Comparison of ENCODE assay signal across 8 cellular contexts in genomic region chr10:70758757-70759514, GRCh38. TPM values are rescaled to one million over a fixed set of nuclear protein-coding genes. Genes with fewer than 3 reads are reported as not detected.
DNase-seq lines count a peak whose midpoint lies in the region; ATAC-seq, FAIRE-seq and TF ChIP-seq lines count a peak whose summit lies in the region.

No MANE protein-coding gene starts in this region.

- H3K9me3 ChIP-seq in endothelial cell of umbilical vein (replicated peaks; ENCODE audit: control insufficient read depth, insufficient read depth, low read length), result no peaks in the 10 kb centered on the region

- H3K4me2 ChIP-seq in endothelial cell of umbilical vein (ENCODE audit: insufficient read depth, low read length), result no peak overlapping the region

- H3K27me3 Mint-ChIP-seq in CD14-positive monocyte (ENCODE audit: low read depth in 3 of 3) (peaks cover 0 to 4% (median 2%) of the 10 kb centered on the region in 3 donors), HFFc6 (ENCODE audit: insufficient read depth) (peaks cover 26% of the 10 kb centered on the region)
- peaks cover 9% of the 10 kb centered on the region for H3K27me3 Mint-ChIP-seq in activated CD8-positive, alpha-beta memory T cell treated with anti-CD3 and anti-CD28 coated beads, Interleukin-2, amount 10 ng/mL, durations not matched to agents 7 days and 5 days

- H3K27ac ChIP-seq in endothelial cell of umbilical vein (ENCODE audit: insufficient read depth, low read depth, low read length), result no peak overlapping the region

- DNase-seq in CD14-positive monocyte (ENCODE audit: low spot score) (peak; percentile 45), HFFc6 (peak; percentile 60), NOMO-1 (lab: John Stamatoyannopoulos, UW; ENCODE audit: unreplicated experiment in 2 of 2) (peak; percentile 6 to 39), endothelial cell of umbilical vein (ENCODE audit: low read depth, low spot score) (peak; percentile 52), mucosa of gallbladder (ENCODE audit: low spot score) (peak; percentile 81)
- DNase-seq in activated CD8-positive, alpha-beta memory T cell treated with anti-CD3 and anti-CD28 coated beads, Interleukin-2, amount 10 ng/mL, durations not matched to agents 7 days and 5 days, result peak; percentile 78
- DNase-seq in stimulated activated CD8-positive, alpha-beta memory T cell treated with anti-CD3 and anti-CD28 coated beads, Interleukin-7, amount 100 ng/mL, for 24 hours (ENCODE audit: low read depth), result peak; percentile 51

- H3K9me3 Mint-ChIP-seq in CD14-positive monocyte, result no peaks in the 10 kb centered on the region
- H3K9me3 Mint-ChIP-seq in HFFc6, result no peaks in the 10 kb centered on the region
- H3K9me3 Mint-ChIP-seq in activated CD8-positive, alpha-beta memory T cell treated with anti-CD3 and anti-CD28 coated beads, Interleukin-2, amount 10 ng/mL, durations not matched to agents 7 days and 5 days (ENCODE audit: low read depth), result no peaks in the 10 kb centered on the region

- peaks cover 0 to 6% of the 10 kb centered on the region in 2 experiments for H3K27me3 ChIP-seq in endothelial cell of umbilical vein (ENCODE audit: control insufficient read depth in 2 of 2, insufficient read depth in 2 of 2, low read length in 2 of 2)

- intact Hi-C loops in CD14-positive monocyte (cut with micrococcal nuclease) (loop anchor here (1.0 to 2.0 kb wide), 2 partner anchors 208 to 209 kb away; no protein-coding TSS in a partner anchor), endothelial cell of umbilical vein (cut with micrococcal nuclease) (loop anchor here (1.0 to 2.0 kb wide), 5 partner anchors 121 to 298 kb away; no protein-coding TSS in a partner anchor)

- no TSS peak for BruUV-seq in endothelial cell of umbilical vein (replicated peaks; lab: Mats Ljungman, UMichigan)

- dilution Hi-C loops in endothelial cell of umbilical vein (cut with MboI; ENCODE audit: extremely low pct_ligation_motif_present, low sequenced_read_pairs), result no loop called here

- no peak overlapping the region for H3K4me3 ChIP-seq in endothelial cell of umbilical vein (replicated peaks in 1 of 3; ENCODE audit: insufficient read depth in 1 of 3, low read depth in 1 of 3, low read length in 3 of 3)

- no peaks in the 10 kb centered on the region for H3K4me1 ChIP-seq in endothelial cell of umbilical vein (ENCODE audit: control insufficient read depth, extremely low read depth, insufficient read depth, low read length)

- H3K9ac ChIP-seq in endothelial cell of umbilical vein (replicated peaks; ENCODE audit: extremely low read depth, insufficient read depth, low read length), result no peak overlapping the region

- H3K79me2 ChIP-seq in endothelial cell of umbilical vein (ENCODE audit: control insufficient read depth, insufficient read depth, low read length), result no peaks in the 10 kb centered on the region

- H3K27ac Mint-ChIP-seq in CD14-positive monocyte, result peak overlapping the region in 1 of 7 donors; percentile 18
- H3K27ac Mint-ChIP-seq in HFFc6, result no peak overlapping the region
- peak overlapping the region; percentile 41 for H3K27ac Mint-ChIP-seq in activated CD8-positive, alpha-beta memory T cell treated with anti-CD3 and anti-CD28 coated beads, Interleukin-2, amount 10 ng/mL, durations not matched to agents 7 days and 5 days

- H3K36me3 ChIP-seq in endothelial cell of umbilical vein (ENCODE audit: control insufficient read depth in 2 of 2, extremely low read depth in 1 of 2, insufficient read depth in 2 of 2, low read length in 2 of 2), result no peaks in the 10 kb centered on the region

- peaks cover 21% of the 10 kb centered on the region for H3K4me1 Mint-ChIP-seq in CD14-positive monocyte
- H3K4me1 Mint-ChIP-seq in HFFc6 (ENCODE audit: low read depth), result peaks cover 17% of the 10 kb centered on the region; the same call in 1 of the 2 replicates
- peaks cover 13% of the 10 kb centered on the region for H3K4me1 Mint-ChIP-seq in activated CD8-positive, alpha-beta memory T cell treated with anti-CD3 and anti-CD28 coated beads, Interleukin-2, amount 10 ng/mL, durations not matched to agents 7 days and 5 days

- ATAC-seq in activated CD8-positive, alpha-beta memory T cell treated with anti-CD3 and anti-CD28 coated beads, Interleukin-2, amount 10 ng/mL, durations not matched to agents 7 days and 5 days, result peak; percentile 77
- ATAC-seq in HG02973 (IDR thresholded peaks at IDR 0.05; ENCODE audit: unreplicated experiment), result no peak

- no peaks in the 10 kb centered on the region for H4K20me1 ChIP-seq in endothelial cell of umbilical vein (replicated peaks; ENCODE audit: control insufficient read depth, extremely low read depth, insufficient read depth, low read length)

- H3K9me1 ChIP-seq in endothelial cell of umbilical vein (replicated peaks; ENCODE audit: control insufficient read depth, extremely low read depth, insufficient read depth, low read length), result no peaks in the 10 kb centered on the region

- CTCF ChIA-PET in activated CD8-positive, alpha-beta memory T cell treated with anti-CD3 and anti-CD28 coated beads, Interleukin-2, amount 10 ng/mL, durations not matched to agents 7 days and 5 days (lab: Charles Lee), result interaction anchor here (0.6 to 8.0 kb wide), 36 partner anchors 9 to 562 kb away, joined by 3 to 86 read pairs (median 4); partner anchors contain the start of genes PRF1 and SGPL1
- CTCF ChIA-PET in endothelial cell of umbilical vein (lab: Charles Lee), result interaction anchor here (0.5 to 3.6 kb wide), 20 partner anchors 9 to 537 kb away, joined by 3 to 32 read pairs (median 3); no protein-coding TSS in a partner anchor

- FAIRE-seq in endothelial cell of umbilical vein (lab: Jason Lieb, UNC), result peak; percentile 88

- POLR2A ChIA-PET in endothelial cell of umbilical vein (lab: Charles Lee), result no interaction called here

- H3K4me3 Mint-ChIP-seq in CD14-positive monocyte (no peak overlapping the region), HFFc6 (no peak overlapping the region)
- H3K4me3 Mint-ChIP-seq in activated CD8-positive, alpha-beta memory T cell treated with anti-CD3 and anti-CD28 coated beads, Interleukin-2, amount 10 ng/mL, durations not matched to agents 7 days and 5 days, result no peak overlapping the region

- H3K36me3 Mint-ChIP-seq in CD14-positive monocyte (no peaks in the 10 kb centered on the region), HFFc6 (ENCODE audit: low read depth) (no peaks in the 10 kb centered on the region)
- H3K36me3 Mint-ChIP-seq in activated CD8-positive, alpha-beta memory T cell treated with anti-CD3 and anti-CD28 coated beads, Interleukin-2, amount 10 ng/mL, durations not matched to agents 7 days and 5 days, result no peaks in the 10 kb centered on the region

- peak; percentile 86 for TF ChIP-seq CTCF in CD14-positive monocyte (IDR thresholded peaks at IDR 0.05)
- peak; percentile 91 for TF ChIP-seq CTCF in HFFc6 (IDR thresholded peaks at IDR 0.05)
- peak; percentile 71 to 74 for TF ChIP-seq CTCF in endothelial cell of umbilical vein (IDR thresholded peaks at IDR 0.05; ENCODE audit: extremely low read depth in 1 of 2, insufficient read depth in 1 of 2, low read depth in 1 of 2, low read length in 2 of 2)

- no peak for TF ChIP-seq POLR2A in endothelial cell of umbilical vein (IDR thresholded peaks at IDR 0.05; ENCODE audit: low read depth, low read length)

- H2AFZ ChIP-seq in endothelial cell of umbilical vein (ENCODE audit: low read depth, low read length), result no peak overlapping the region

TF ChIP-seq in endothelial cell of umbilical vein, 7 proteins besides CTCF, POLR2A, EP300 and RAD21 (continues in another document):
- TF ChIP-seq JUN (IDR thresholded peaks at IDR 0.05; ENCODE audit: borderline replicate concordance, insufficient read depth, insufficient read length, low read depth) (no peak), MAX (IDR thresholded peaks at IDR 0.05; ENCODE audit: insufficient read depth, insufficient read length) (no peak), POLR2AphosphoS5 (IDR thresholded peaks at IDR 0.05; ENCODE audit: insufficient read depth, low read depth, low read length) (no peak), FOS (IDR thresholded peaks at IDR 0.05; ENCODE audit: borderline replicate concordance, insufficient read depth, low read length) (no peak), EZH2 (IDR thresholded peaks at IDR 0.05; ENCODE audit: borderline replicate concordance, low read depth, low read length, severe bottlenecking) (no peak), GATA2 (IDR thresholded peaks at IDR 0.05; ENCODE audit: insufficient read depth, insufficient read length, low read depth, low read length) (no peak)

RNA-seq across cellular contexts. Expression of gene TBATA, which starts 26.2 kb away (rescaled TPM):
- polyA plus RNA-seq in CD14-positive monocyte, result not detected
- total RNA-seq in HFFc6 (2021; fragmentation: NEBNext Ultra II Directional; extraction: Animal tissue kit (Norgen Biotek cat#: 25700)), result not detected
- not detected for total RNA-seq in activated CD8-positive, alpha-beta memory T cell treated with anti-CD3 and anti-CD28 coated beads, Interleukin-2, amount 10 ng/mL, durations not matched to agents 7 days and 5 days
- total RNA-seq in endothelial cell of umbilical vein, result not detected in 2 replicates
- not detected in 2 replicates for polyA plus RNA-seq in endothelial cell of umbilical vein
- not detected in 2 replicates for polyA plus RNA-seq in endothelial cell of umbilical vein (2011; cell fraction: cytosol; rRNA removed)
- polyA plus RNA-seq in endothelial cell of umbilical vein (2011; cell fraction: nucleus; rRNA removed), result not detected in 2 replicates
- not detected in 2 replicates for polyA plus RNA-seq in endothelial cell of umbilical vein (2012)
- polyA minus RNA-seq in endothelial cell of umbilical vein, result not detected in 2 replicates
- not detected for polyA minus RNA-seq in endothelial cell of umbilical vein (2011; cell fraction: cytosol; rRNA and poly(A)+ RNA removed)
- polyA minus RNA-seq in endothelial cell of umbilical vein (2011; cell fraction: nucleus; rRNA and poly(A)+ RNA removed), result not detected in 2 replicates
- total RNA-seq in mucosa of gallbladder, result not detected

RNA-seq across cellular contexts. Expression of gene SGPL1, which starts 56.8 kb away (rescaled TPM):
- 10 to 100 TPM; 26.1 to 26.8 TPM for polyA plus RNA-seq in CD14-positive monocyte
- 10 to 100 TPM; 22.4 to 30.9 (median 26.0) TPM for total RNA-seq in HFFc6 (2021; fragmentation: NEBNext Ultra II Directional; extraction: Animal tissue kit (Norgen Biotek cat#: 25700))
- total RNA-seq in activated CD8-positive, alpha-beta memory T cell treated with anti-CD3 and anti-CD28 coated beads, Interleukin-2, amount 10 ng/mL, durations not matched to agents 7 days and 5 days, result 10 to 100 TPM; 22.5 to 29.3 TPM
- 25.2 and 28.0 TPM in 2 replicates for total RNA-seq in endothelial cell of umbilical vein
- polyA plus RNA-seq in endothelial cell of umbilical vein, result 9.4 and 11.4 TPM in 2 replicates
- 8.3 and 8.9 TPM in 2 replicates for polyA plus RNA-seq in endothelial cell of umbilical vein (2011; cell fraction: cytosol; rRNA removed)
- polyA plus RNA-seq in endothelial cell of umbilical vein (2011; cell fraction: nucleus; rRNA removed), result 24.9 and 29.9 TPM in 2 replicates
- polyA plus RNA-seq in endothelial cell of umbilical vein (2012), result 13.5 and 13.9 TPM in 2 replicates
- 27.9 and 29.7 TPM in 2 replicates for polyA minus RNA-seq in endothelial cell of umbilical vein
- polyA minus RNA-seq in endothelial cell of umbilical vein (2011; cell fraction: cytosol; rRNA and poly(A)+ RNA removed), result 24.9 TPM
- 30.4 and 35.0 TPM in 2 replicates for polyA minus RNA-seq in endothelial cell of umbilical vein (2011; cell fraction: nucleus; rRNA and poly(A)+ RNA removed)
- 64.0 TPM for total RNA-seq in mucosa of gallbladder

Comparison
In these comparisons a context has a peak if more than half of its experiments do, and no peak if none do; other contexts are left out.
1. DNase-seq: peak in every context shown above with its lines; median percentile 81 in mucosa of gallbladder; 78 in activated CD8-positive, alpha-beta memory T cell treated with anti-CD3 and anti-CD28 coated beads, Interleukin-2, amount 10 ng/mL, durations not matched to agents 7 days and 5 days; 60 in HFFc6; 52 in endothelial cell of umbilical vein; 51 in stimulated activated CD8-positive, alpha-beta memory T cell treated with anti-CD3 and anti-CD28 coated beads, Interleukin-7, amount 100 ng/mL, for 24 hours; 45 in CD14-positive monocyte; 22 in NOMO-1.